24 cellular contexts compared by ENCODE assay signal in the genomic region with DNA sequence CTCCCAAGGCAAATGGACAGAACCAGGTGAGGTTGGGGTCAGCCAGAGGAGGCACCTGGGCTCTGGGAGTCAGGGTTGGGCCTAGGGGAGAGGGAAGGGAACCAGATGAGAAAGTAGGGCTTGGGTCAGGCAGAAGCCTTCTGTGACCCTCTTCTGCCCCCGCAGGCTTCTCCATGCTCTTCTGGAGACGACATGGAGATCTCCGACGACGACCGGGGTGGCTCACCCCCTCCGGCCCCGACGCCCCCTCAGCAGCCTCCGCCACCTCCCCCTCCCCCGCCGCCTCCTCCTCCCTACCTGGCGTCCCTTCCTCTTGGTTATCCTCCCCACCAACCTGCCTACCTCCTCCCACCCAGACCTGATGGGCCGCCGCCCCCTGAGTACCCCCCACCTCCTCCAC.
"Had no signal": no experiment of that assay in that cellular context is flagged by ENCODE, and none has a peak within 500 bp of the region (broad histone marks: within the 10 kb centered on the region; RNA-seq: fewer than 3 reads in every experiment).

No MANE protein-coding gene starts in this region.

- H3K27me3 Mint-ChIP-seq: activated CD8-positive, alpha-beta memory T cell treated with anti-CD3 and anti-CD28 coated beads, Interleukin-2, amount 10 ng/mL, durations not matched to agents 7 days and 5 days; activated naive CD8-positive, alpha-beta T cell treated with anti-CD3 and anti-CD28 coated beads for 36 hours; activated T-cell treated with anti-CD3 and anti-CD28 coated beads, Interleukin-2, amount 50 U/mL, for 24 hours had no signal

- H3K4me3 Mint-ChIP-seq: activated CD8-positive, alpha-beta memory T cell treated with anti-CD3 and anti-CD28 coated beads, Interleukin-2, amount 10 ng/mL, durations not matched to agents 7 days and 5 days; activated naive CD4-positive, alpha-beta T cell treated with anti-CD3 and anti-CD28 coated beads for 36 hours; activated naive CD8-positive, alpha-beta T cell treated with anti-CD3 and anti-CD28 coated beads for 36 hours; activated T-cell treated with anti-CD3 and anti-CD28 coated beads, Interleukin-2, amount 50 U/mL, for 24 hours; activated T-helper 1 cell treated with anti-CD3 and anti-CD28 coated beads, Interleukin-12 subunit alpha, Interleukin-12 subunit beta, Interleukin-2, Interleukin-4 antibody, amounts not matched to agents 30 ng/mL and 10 ng/mL and 1 ng/mL, durations not matched to agents 14 hours and 24 hours and 36 hours had no signal

- H3K27ac ChIP-seq: brain microvascular endothelial cell, cardiac muscle cell, Peyer's patch, RWPE1, SJSA1 had no signal

- H3K4me1 Mint-ChIP-seq: activated CD8-positive, alpha-beta memory T cell treated with anti-CD3 and anti-CD28 coated beads, Interleukin-2, amount 10 ng/mL, durations not matched to agents 7 days and 5 days had no signal

- H3K9me3 ChIP-seq: Peyer's patch, SJSA1 had no signal

- H3K4me1 ChIP-seq: Peyer's patch, SJSA1 had no signal

- H3K27ac Mint-ChIP-seq: activated CD8-positive, alpha-beta memory T cell treated with anti-CD3 and anti-CD28 coated beads, Interleukin-2, amount 10 ng/mL, durations not matched to agents 7 days and 5 days; activated naive CD4-positive, alpha-beta T cell treated with anti-CD3 and anti-CD28 coated beads for 36 hours; activated naive CD8-positive, alpha-beta T cell treated with anti-CD3 and anti-CD28 coated beads for 36 hours; activated T-cell treated with anti-CD3 and anti-CD28 coated beads, Interleukin-2, amount 50 U/mL, for 24 hours; activated T-helper 1 cell treated with anti-CD3 and anti-CD28 coated beads, Interleukin-12 subunit alpha, Interleukin-12 subunit beta, Interleukin-2, Interleukin-4 antibody, amounts not matched to agents 30 ng/mL and 10 ng/mL and 1 ng/mL, durations not matched to agents 14 hours and 24 hours and 36 hours had no signal

- H3K4me3 ChIP-seq: cardiac muscle cell, Peyer's patch, SJSA1 had no signal

- DNase-seq: activated CD4-positive, alpha-beta T cell treated with anti-CD3 and anti-CD28 coated beads for 48 hours; activated CD4-positive, alpha-beta T cell treated with anti-CD3 and anti-CD28 coated beads, Interleukin-2, amount 50 U/mL, for 4 hours; activated CD4-positive, CD25-positive, alpha-beta regulatory T cell treated with anti-CD3 and anti-CD28 coated beads, Interleukin-2, amount 50 U/mL, for 72 hours; activated CD8-positive, alpha-beta memory T cell treated with anti-CD3 and anti-CD28 coated beads, Interleukin-2, amount 10 ng/mL, durations not matched to agents 7 days and 5 days; activated effector memory CD4-positive, alpha-beta T cell treated with Interleukin-2 at 50 U/mL for 16 hours; activated naive CD4-positive, alpha-beta T cell treated with anti-CD3 and anti-CD28 coated beads for 36 hours; activated naive CD8-positive, alpha-beta T cell treated with anti-CD3 and anti-CD28 coated beads for 36 hours; activated T-cell treated with anti-CD3 and anti-CD28 coated beads, Interleukin-2, amount 50 U/mL, for 24 hours; brain microvascular endothelial cell; Karpas-422; NCI-H1105 treated with DMSO at 0.1 percent for 48 hours; NCI-H1436 treated with DMSO at 0.1 percent for 48 hours; NCI-H187; NCI-H2081 treated with DMSO at 0.1 percent for 48 hours; NCI-H446; NCI-H524; Peyer's patch; SHP77; SW 1271 had no signal

- ATAC-seq: activated CD8-positive, alpha-beta memory T cell treated with anti-CD3 and anti-CD28 coated beads, Interleukin-2, amount 10 ng/mL, durations not matched to agents 7 days and 5 days; SK-N-SH treated with all-trans-retinoic acid at 6 μM for 48 hours had no signal

- H3K27me3 ChIP-seq: brain microvascular endothelial cell, cardiac muscle cell, Peyer's patch, SJSA1 had no signal

- H3K9me3 Mint-ChIP-seq: activated naive CD4-positive, alpha-beta T cell treated with anti-CD3 and anti-CD28 coated beads for 36 hours; activated naive CD8-positive, alpha-beta T cell treated with anti-CD3 and anti-CD28 coated beads for 36 hours; activated T-cell treated with anti-CD3 and anti-CD28 coated beads, Interleukin-2, amount 50 U/mL, for 24 hours; activated T-helper 1 cell treated with anti-CD3 and anti-CD28 coated beads, Interleukin-12 subunit alpha, Interleukin-12 subunit beta, Interleukin-2, Interleukin-4 antibody, amounts not matched to agents 30 ng/mL and 10 ng/mL and 1 ng/mL, durations not matched to agents 14 hours and 24 hours and 36 hours had no signal
